10 cellular contexts compared by ENCODE assay signal in the genomic region with DNA sequence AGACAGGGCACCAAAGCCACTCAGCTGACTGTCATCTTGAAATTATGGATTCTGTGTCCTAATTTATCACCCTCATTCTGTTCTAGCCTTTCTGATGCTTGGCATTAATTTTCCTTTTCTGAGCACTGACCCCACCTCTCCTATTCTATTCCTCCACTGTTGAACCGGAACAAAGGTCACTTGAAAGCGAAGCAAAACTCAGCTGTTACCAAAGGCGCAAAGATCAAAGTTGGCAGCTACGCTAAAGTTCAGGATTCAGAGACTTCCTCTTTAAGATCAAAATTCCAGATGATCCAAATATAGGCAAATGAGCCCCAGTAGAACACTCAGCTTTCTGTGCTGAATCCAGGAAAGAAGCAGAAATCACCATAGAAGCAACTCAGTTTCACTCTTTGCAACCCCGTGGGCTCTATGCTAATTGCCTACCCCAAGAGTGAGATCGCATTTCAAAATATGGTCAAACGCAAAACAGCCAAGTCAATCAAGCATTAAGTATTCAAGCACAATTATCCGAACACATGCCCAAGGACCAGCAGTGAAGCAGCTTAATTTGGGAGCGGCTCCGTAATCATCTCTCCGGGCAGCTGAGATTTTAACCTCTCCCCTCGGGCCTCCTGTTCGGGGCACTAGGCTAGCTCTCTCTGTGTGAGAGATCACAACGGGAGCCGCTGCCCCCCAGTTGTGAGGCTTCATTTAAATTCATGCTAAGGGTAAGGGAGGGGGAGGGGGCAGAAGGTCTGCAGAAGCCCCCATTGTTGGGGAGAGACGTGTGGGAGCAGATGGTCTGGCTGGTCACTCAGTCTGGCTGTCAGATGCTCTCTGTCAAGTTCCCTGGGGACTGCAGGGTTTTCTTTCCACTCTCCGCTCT.
DNase-seq lines count a peak whose midpoint lies in the region; ATAC-seq and TF ChIP-seq lines count a peak whose summit lies in the region.
"Had no signal": no experiment of that assay in that cellular context is flagged by ENCODE, and none has a peak within 500 bp of the region (broad histone marks: within the 10 kb centered on the region; RNA-seq: fewer than 3 reads in every experiment).

No MANE protein-coding gene starts in this region.

- H3K9me3 Mint-ChIP-seq in glutamatergic neuron (ENCODE audit: unreplicated experiment), result peaks cover 16% of the 10 kb centered on the region
- H3K9me3 Mint-ChIP-seq in neural crest cell, result no peaks in the 10 kb centered on the region
- peaks cover 2% of the 10 kb centered on the region for H3K9me3 Mint-ChIP-seq in activated naive CD4-positive, alpha-beta T cell treated with anti-CD3 and anti-CD28 coated beads for 36 hours
- H3K9me3 Mint-ChIP-seq in T-helper 2 cell treated with Interferon-gamma antibody and Interleukin-4, amounts not matched to agents 5 μg/mL and 100 μg/mL, for 36 hours, result peaks cover 24% of the 10 kb centered on the region

- H3K4me3 Mint-ChIP-seq in glutamatergic neuron (ENCODE audit: unreplicated experiment) (peak overlapping the region; percentile 81), neural crest cell (peak overlapping the region; percentile 77)
- H3K4me3 Mint-ChIP-seq in activated naive CD4-positive, alpha-beta T cell treated with anti-CD3 and anti-CD28 coated beads for 36 hours, result no peak overlapping the region
- H3K4me3 Mint-ChIP-seq in T-helper 2 cell treated with Interferon-gamma antibody and Interleukin-4, amounts not matched to agents 5 μg/mL and 100 μg/mL, for 36 hours, result no peak overlapping the region
- H3K4me3 Mint-ChIP-seq: activated CD8-positive, alpha-beta T cell treated with anti-CD3 and anti-CD28 coated beads for 36 hours had no signal

- DNase-seq in DMS 273 treated with DMSO at 0.1 percent for 48 hours (lab: John Stamatoyannopoulos, UW) (peak; percentile 69), NCI-H82 treated with DMSO at 0.1 percent for 48 hours (lab: John Stamatoyannopoulos, UW; ENCODE audit: unreplicated experiment) (peak; percentile 70), glutamatergic neuron (peak; percentile 87), neural crest cell (ENCODE audit: low read depth, low spot score) (peak; percentile 62), SKM-1 (lab: John Stamatoyannopoulos, UW; ENCODE audit: unreplicated experiment) (no peak)
- DNase-seq in activated naive CD4-positive, alpha-beta T cell treated with anti-CD3 and anti-CD28 coated beads for 36 hours, result no peak
- no peak for DNase-seq in T-helper 2 cell treated with Interferon-gamma antibody and Interleukin-4, amounts not matched to agents 5 μg/mL and 100 μg/mL, for 36 hours (ENCODE audit: low spot score)
- DNase-seq: activated CD8-positive, alpha-beta T cell treated with anti-CD3 and anti-CD28 coated beads for 36 hours; NCI-H2029 had no signal

- intact Hi-C loops in activated naive CD4-positive, alpha-beta T cell treated with anti-CD3 and anti-CD28 coated beads for 36 hours (cut with micrococcal nuclease), result no loop called here

- H3K36me3 Mint-ChIP-seq in glutamatergic neuron (ENCODE audit: unreplicated experiment) (no peaks in the 10 kb centered on the region), neural crest cell (ENCODE audit: low read depth) (no peaks in the 10 kb centered on the region)
- no peaks in the 10 kb centered on the region for H3K36me3 Mint-ChIP-seq in activated naive CD4-positive, alpha-beta T cell treated with anti-CD3 and anti-CD28 coated beads for 36 hours (ENCODE audit: low read depth)
- no peaks in the 10 kb centered on the region for H3K36me3 Mint-ChIP-seq in T-helper 2 cell treated with Interferon-gamma antibody and Interleukin-4, amounts not matched to agents 5 μg/mL and 100 μg/mL, for 36 hours (ENCODE audit: low read depth)

- no peak for ATAC-seq in GM19455 (IDR thresholded peaks at IDR 0.05; ENCODE audit: unreplicated experiment)
- ATAC-seq: activated CD8-positive, alpha-beta T cell treated with anti-CD3 and anti-CD28 coated beads for 36 hours had no signal

- H3K27ac Mint-ChIP-seq in glutamatergic neuron (ENCODE audit: unreplicated experiment), result peak overlapping the region; percentile 98
- H3K27ac Mint-ChIP-seq in neural crest cell (ENCODE audit: unreplicated experiment), result peak overlapping the region; percentile 72
- H3K27ac Mint-ChIP-seq in activated naive CD4-positive, alpha-beta T cell treated with anti-CD3 and anti-CD28 coated beads for 36 hours, result no peak overlapping the region
- no peak overlapping the region for H3K27ac Mint-ChIP-seq in T-helper 2 cell treated with Interferon-gamma antibody and Interleukin-4, amounts not matched to agents 5 μg/mL and 100 μg/mL, for 36 hours
- H3K27ac Mint-ChIP-seq: activated CD8-positive, alpha-beta T cell treated with anti-CD3 and anti-CD28 coated beads for 36 hours had no signal

- H3K4me1 Mint-ChIP-seq in glutamatergic neuron (ENCODE audit: low read depth, unreplicated experiment) (peaks cover 71% of the 10 kb centered on the region), neural crest cell (peaks cover 53% of the 10 kb centered on the region)
- H3K4me1 Mint-ChIP-seq in activated naive CD4-positive, alpha-beta T cell treated with anti-CD3 and anti-CD28 coated beads for 36 hours (ENCODE audit: low read depth), result peaks cover 5% of the 10 kb centered on the region
- no peaks in the 10 kb centered on the region for H3K4me1 Mint-ChIP-seq in T-helper 2 cell treated with Interferon-gamma antibody and Interleukin-4, amounts not matched to agents 5 μg/mL and 100 μg/mL, for 36 hours (ENCODE audit: low read depth)

- TF ChIP-seq CTCF in glutamatergic neuron (IDR thresholded peaks at IDR 0.05; ENCODE audit: partially characterized antibody, unreplicated experiment) (no peak), neural crest cell (conservative IDR thresholded peaks at IDR 0.05) (no peak)

- CTCF ChIA-PET in activated naive CD4-positive, alpha-beta T cell treated with anti-CD3 and anti-CD28 coated beads for 36 hours (lab: Charles Lee), result no interaction called here

- H3K27me3 Mint-ChIP-seq in glutamatergic neuron (ENCODE audit: unreplicated experiment), result peaks cover 17% of the 10 kb centered on the region
- no peaks in the 10 kb centered on the region for H3K27me3 Mint-ChIP-seq in neural crest cell (ENCODE audit: low read depth)
- peaks cover 9% of the 10 kb centered on the region for H3K27me3 Mint-ChIP-seq in activated naive CD4-positive, alpha-beta T cell treated with anti-CD3 and anti-CD28 coated beads for 36 hours (ENCODE audit: low read depth)
- H3K27me3 Mint-ChIP-seq in T-helper 2 cell treated with Interferon-gamma antibody and Interleukin-4, amounts not matched to agents 5 μg/mL and 100 μg/mL, for 36 hours (ENCODE audit: low read depth), result no peaks in the 10 kb centered on the region

Comparison
In these comparisons a context has a peak if more than half of its experiments do, and no peak if none do; other contexts are left out.
1. DNase-seq: peak in DMS 273 treated with DMSO at 0.1 percent for 48 hours (single experiment), NCI-H82 treated with DMSO at 0.1 percent for 48 hours (single experiment), glutamatergic neuron (single experiment) and neural crest cell (single experiment); none in SKM-1 (single experiment), activated naive CD4-positive, alpha-beta T cell treated with anti-CD3 and anti-CD28 coated beads for 36 hours (single experiment) and T-helper 2 cell treated with Interferon-gamma antibody and Interleukin-4, amounts not matched to agents 5 μg/mL and 100 μg/mL, for 36 hours (single experiment).
2. H3K27ac Mint-ChIP-seq: peak in glutamatergic neuron (single experiment) and neural crest cell (single experiment); none in activated naive CD4-positive, alpha-beta T cell treated with anti-CD3 and anti-CD28 coated beads for 36 hours (single experiment) and T-helper 2 cell treated with Interferon-gamma antibody and Interleukin-4, amounts not matched to agents 5 μg/mL and 100 μg/mL, for 36 hours (single experiment).
3. H3K4me3 Mint-ChIP-seq: peak in glutamatergic neuron (single experiment) and neural crest cell (single experiment); none in activated naive CD4-positive, alpha-beta T cell treated with anti-CD3 and anti-CD28 coated beads for 36 hours (single experiment) and T-helper 2 cell treated with Interferon-gamma antibody and Interleukin-4, amounts not matched to agents 5 μg/mL and 100 μg/mL, for 36 hours (single experiment).